In the genomic region with DNA sequence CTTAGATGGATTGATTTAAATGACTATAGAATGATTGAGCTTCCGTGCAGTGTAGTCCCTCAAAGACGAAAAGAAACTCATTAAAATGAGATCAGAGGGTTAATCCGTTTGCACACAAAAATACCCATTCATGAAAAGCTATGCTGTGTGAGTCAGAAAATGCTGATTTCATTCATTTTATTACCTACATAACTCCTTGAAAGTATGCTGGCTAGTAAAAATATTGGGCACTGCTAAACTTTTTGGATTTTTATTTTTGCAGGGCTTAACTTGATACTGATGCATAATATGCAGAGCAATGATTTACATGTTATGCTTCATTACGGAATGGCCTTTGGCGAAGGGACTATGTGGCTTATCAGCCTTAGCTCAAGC, we compare ENCODE assay signal across 1 cellular context.
TF ChIP-seq lines count a peak whose summit lies in the region.

No MANE protein-coding gene starts in this region.

TF ChIP-seq in GM23338, 12 proteins besides CTCF, POLR2A, EP300 and RAD21:
- TF ChIP-seq ZNF331 (CRISPR knock-in tag; IDR thresholded peaks at IDR 0.05; ENCODE audit: low read depth), result no peak
- TF ChIP-seq CREB1 (CRISPR knock-in tag; IDR thresholded peaks at IDR 0.05; ENCODE audit: low read depth), result no peak
- TF ChIP-seq ZNF114 (CRISPR knock-in tag; IDR thresholded peaks at IDR 0.05), result no peak
- TF ChIP-seq POLR2AphosphoS5 (IDR thresholded peaks at IDR 0.05; ENCODE audit: low read depth), result no peak
- no peak for TF ChIP-seq STAT1 (IDR thresholded peaks at IDR 0.05; ENCODE audit: unreplicated experiment)
- TF ChIP-seq NANOG (IDR thresholded peaks at IDR 0.05; ENCODE audit: borderline replicate concordance), result no peak
- TF ChIP-seq EZH2 (IDR thresholded peaks at IDR 0.05; ENCODE audit: low read depth, unreplicated experiment), result no peak
- TF ChIP-seq, protein P1, sequence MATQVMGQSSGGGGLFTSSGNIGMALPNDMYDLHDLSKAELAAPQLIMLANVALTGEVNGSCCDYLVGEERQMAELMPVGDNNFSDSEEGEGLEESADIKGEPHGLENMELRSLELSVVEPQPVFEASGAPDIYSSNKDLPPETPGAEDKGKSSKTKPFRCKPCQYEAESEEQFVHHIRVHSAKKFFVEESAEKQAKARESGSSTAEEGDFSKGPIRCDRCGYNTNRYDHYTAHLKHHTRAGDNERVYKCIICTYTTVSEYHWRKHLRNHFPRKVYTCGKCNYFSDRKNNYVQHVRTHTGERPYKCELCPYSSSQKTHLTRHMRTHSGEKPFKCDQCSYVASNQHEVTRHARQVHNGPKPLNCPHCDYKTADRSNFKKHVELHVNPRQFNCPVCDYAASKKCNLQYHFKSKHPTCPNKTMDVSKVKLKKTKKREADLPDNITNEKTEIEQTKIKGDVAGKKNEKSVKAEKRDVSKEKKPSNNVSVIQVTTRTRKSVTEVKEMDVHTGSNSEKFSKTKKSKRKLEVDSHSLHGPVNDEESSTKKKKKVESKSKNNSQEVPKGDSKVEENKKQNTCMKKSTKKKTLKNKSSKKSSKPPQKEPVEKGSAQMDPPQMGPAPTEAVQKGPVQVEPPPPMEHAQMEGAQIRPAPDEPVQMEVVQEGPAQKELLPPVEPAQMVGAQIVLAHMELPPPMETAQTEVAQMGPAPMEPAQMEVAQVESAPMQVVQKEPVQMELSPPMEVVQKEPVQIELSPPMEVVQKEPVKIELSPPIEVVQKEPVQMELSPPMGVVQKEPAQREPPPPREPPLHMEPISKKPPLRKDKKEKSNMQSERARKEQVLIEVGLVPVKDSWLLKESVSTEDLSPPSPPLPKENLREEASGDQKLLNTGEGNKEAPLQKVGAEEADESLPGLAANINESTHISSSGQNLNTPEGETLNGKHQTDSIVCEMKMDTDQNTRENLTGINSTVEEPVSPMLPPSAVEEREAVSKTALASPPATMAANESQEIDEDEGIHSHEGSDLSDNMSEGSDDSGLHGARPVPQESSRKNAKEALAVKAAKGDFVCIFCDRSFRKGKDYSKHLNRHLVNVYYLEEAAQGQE (IDR thresholded peaks at IDR 0.05; ENCODE audit: unreplicated experiment), result no peak
- TF ChIP-seq JUNB (IDR thresholded peaks at IDR 0.05; ENCODE audit: unreplicated experiment), result no peak
- TF ChIP-seq EZH2phosphoT487 (IDR thresholded peaks at IDR 0.05; ENCODE audit: unreplicated experiment), result no peak
- TF ChIP-seq, protein P2, sequence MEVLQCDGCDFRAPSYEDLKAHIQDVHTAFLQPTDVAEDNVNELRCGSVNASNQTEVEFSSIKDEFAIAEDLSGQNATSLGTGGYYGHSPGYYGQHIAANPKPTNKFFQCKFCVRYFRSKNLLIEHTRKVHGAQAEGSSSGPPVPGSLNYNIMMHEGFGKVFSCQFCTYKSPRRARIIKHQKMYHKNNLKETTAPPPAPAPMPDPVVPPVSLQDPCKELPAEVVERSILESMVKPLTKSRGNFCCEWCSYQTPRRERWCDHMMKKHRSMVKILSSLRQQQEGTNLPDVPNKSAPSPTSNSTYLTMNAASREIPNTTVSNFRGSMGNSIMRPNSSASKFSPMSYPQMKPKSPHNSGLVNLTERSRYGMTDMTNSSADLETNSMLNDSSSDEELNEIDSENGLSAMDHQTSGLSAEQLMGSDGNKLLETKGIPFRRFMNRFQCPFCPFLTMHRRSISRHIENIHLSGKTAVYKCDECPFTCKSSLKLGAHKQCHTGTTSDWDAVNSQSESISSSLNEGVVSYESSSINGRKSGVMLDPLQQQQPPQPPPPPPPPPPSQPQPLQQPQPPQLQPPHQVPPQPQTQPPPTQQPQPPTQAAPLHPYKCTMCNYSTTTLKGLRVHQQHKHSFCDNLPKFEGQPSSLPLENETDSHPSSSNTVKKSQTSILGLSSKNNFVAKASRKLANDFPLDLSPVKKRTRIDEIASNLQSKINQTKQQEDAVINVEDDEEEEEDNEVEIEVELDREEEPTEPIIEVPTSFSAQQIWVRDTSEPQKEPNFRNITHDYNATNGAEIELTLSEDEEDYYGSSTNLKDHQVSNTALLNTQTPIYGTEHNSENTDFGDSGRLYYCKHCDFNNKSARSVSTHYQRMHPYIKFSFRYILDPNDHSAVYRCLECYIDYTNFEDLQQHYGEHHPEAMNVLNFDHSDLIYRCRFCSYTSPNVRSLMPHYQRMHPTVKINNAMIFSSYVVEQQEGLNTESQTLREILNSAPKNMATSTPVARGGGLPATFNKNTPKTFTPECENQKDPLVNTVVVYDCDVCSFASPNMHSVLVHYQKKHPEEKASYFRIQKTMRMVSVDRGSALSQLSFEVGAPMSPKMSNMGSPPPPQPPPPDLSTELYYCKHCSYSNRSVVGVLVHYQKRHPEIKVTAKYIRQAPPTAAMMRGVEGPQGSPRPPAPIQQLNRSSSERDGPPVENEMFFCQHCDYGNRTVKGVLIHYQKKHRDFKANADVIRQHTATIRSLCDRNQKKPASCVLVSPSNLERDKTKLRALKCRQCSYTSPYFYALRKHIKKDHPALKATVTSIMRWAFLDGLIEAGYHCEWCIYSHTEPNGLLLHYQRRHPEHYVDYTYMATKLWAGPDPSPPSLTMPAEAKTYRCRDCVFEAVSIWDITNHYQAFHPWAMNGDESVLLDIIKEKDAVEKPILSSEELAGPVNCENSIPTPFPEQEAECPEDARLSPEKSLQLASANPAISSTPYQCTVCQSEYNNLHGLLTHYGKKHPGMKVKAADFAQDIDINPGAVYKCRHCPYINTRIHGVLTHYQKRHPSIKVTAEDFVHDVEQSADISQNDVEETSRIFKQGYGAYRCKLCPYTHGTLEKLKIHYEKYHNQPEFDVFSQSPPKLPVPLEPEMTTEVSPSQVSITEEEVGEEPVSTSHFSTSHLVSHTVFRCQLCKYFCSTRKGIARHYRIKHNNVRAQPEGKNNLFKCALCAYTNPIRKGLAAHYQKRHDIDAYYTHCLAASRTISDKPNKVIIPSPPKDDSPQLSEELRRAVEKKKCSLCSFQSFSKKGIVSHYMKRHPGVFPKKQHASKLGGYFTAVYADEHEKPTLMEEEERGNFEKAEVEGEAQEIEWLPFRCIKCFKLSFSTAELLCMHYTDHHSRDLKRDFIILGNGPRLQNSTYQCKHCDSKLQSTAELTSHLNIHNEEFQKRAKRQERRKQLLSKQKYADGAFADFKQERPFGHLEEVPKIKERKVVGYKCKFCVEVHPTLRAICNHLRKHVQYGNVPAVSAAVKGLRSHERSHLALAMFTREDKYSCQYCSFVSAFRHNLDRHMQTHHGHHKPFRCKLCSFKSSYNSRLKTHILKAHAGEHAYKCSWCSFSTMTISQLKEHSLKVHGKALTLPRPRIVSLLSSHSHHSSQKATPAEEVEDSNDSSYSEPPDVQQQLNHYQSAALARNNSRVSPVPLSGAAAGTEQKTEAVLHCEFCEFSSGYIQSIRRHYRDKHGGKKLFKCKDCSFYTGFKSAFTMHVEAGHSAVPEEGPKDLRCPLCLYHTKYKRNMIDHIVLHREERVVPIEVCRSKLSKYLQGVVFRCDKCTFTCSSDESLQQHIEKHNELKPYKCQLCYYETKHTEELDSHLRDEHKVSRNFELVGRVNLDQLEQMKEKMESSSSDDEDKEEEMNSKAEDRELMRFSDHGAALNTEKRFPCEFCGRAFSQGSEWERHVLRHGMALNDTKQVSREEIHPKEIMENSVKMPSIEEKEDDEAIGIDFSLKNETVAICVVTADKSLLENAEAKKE (CRISPR knock-in tag; IDR thresholded peaks at IDR 0.05), result no peak
- TF ChIP-seq, protein P3, sequence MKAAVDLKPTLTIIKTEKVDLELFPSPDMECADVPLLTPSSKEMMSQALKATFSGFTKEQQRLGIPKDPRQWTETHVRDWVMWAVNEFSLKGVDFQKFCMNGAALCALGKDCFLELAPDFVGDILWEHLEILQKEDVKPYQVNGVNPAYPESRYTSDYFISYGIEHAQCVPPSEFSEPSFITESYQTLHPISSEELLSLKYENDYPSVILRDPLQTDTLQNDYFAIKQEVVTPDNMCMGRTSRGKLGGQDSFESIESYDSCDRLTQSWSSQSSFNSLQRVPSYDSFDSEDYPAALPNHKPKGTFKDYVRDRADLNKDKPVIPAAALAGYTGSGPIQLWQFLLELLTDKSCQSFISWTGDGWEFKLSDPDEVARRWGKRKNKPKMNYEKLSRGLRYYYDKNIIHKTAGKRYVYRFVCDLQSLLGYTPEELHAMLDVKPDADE (IDR thresholded peaks at IDR 0.05), result no peak
